21 cellular contexts compared by ENCODE assay signal in genomic region chr20:9179867-9180266, GRCh38.
"Had no signal": no experiment of that assay in that cellular context is flagged by ENCODE, and none has a peak within 500 bp of the region (broad histone marks: within the 10 kb centered on the region; RNA-seq: fewer than 3 reads in every experiment).

No MANE protein-coding gene starts in this region.

- H3K4me3 Mint-ChIP-seq: activated CD4-positive, alpha-beta T cell treated with anti-CD3 and anti-CD28 coated beads for 36 hours; activated naive CD8-positive, alpha-beta T cell; activated T-helper 1 cell treated with anti-CD3 and anti-CD28 coated beads, Interleukin-12 subunit alpha, Interleukin-12 subunit beta, Interleukin-2, Interleukin-4 antibody, amounts not matched to agents 30 ng/mL and 10 ng/mL and 1 ng/mL, durations not matched to agents 14 hours and 24 hours and 36 hours; brain; naive thymus-derived CD4-positive, alpha-beta T cell; neural progenitor cell; type B pancreatic cell had no signal

- H3K4me2 ChIP-seq: neural progenitor cell had no signal

- H3K27ac ChIP-seq: colonic mucosa, left lung, neural progenitor cell, psoas muscle, skin epidermis, stomach had no signal

- H3K9ac ChIP-seq: neural progenitor cell had no signal

- H3K4me3 ChIP-seq: colonic mucosa, left lung, mucosa of descending colon, neural progenitor cell, psoas muscle, skin epidermis, stomach had no signal

- H3K27me3 Mint-ChIP-seq: activated CD4-positive, alpha-beta T cell treated with anti-CD3 and anti-CD28 coated beads for 36 hours; activated naive CD8-positive, alpha-beta T cell; brain; type B pancreatic cell had no signal

- H3K27ac Mint-ChIP-seq: activated CD4-positive, alpha-beta T cell treated with anti-CD3 and anti-CD28 coated beads for 36 hours; activated naive CD8-positive, alpha-beta T cell; activated T-helper 1 cell treated with anti-CD3 and anti-CD28 coated beads, Interleukin-12 subunit alpha, Interleukin-12 subunit beta, Interleukin-2, Interleukin-4 antibody, amounts not matched to agents 30 ng/mL and 10 ng/mL and 1 ng/mL, durations not matched to agents 14 hours and 24 hours and 36 hours; brain; naive thymus-derived CD4-positive, alpha-beta T cell; neural progenitor cell; type B pancreatic cell had no signal

- H3K9me3 Mint-ChIP-seq: activated T-helper 1 cell treated with anti-CD3 and anti-CD28 coated beads, Interleukin-12 subunit alpha, Interleukin-12 subunit beta, Interleukin-2, Interleukin-4 antibody, amounts not matched to agents 30 ng/mL and 10 ng/mL and 1 ng/mL, durations not matched to agents 14 hours and 24 hours and 36 hours; brain; neural progenitor cell; type B pancreatic cell had no signal

- H3K36me3 Mint-ChIP-seq: activated naive CD8-positive, alpha-beta T cell; brain; naive thymus-derived CD4-positive, alpha-beta T cell; neural progenitor cell; type B pancreatic cell had no signal

- DNase-seq: activated CD4-positive, alpha-beta T cell treated with anti-CD3 and anti-CD28 coated beads for 36 hours; activated CD4-positive, alpha-beta T cell treated with anti-CD3 and anti-CD28 coated beads, Interleukin-2, amount 50 U/mL, for 48 hours; activated T-cell treated with anti-CD3 and anti-CD28 coated beads for 4 hours; amygdala; caudate nucleus; colonic mucosa; erythroblast; kidney; left lung; mucosa of descending colon; naive thymus-derived CD4-positive, alpha-beta T cell; psoas muscle; right cardiac atrium; stimulated activated CD4-positive, alpha-beta T cell treated with anti-CD3 and anti-CD28 coated beads, Interleukin-2, amount 100 ng/mL, for 48 hours; stomach had no signal

- ATAC-seq: activated CD4-positive, alpha-beta T cell treated with anti-CD3 and anti-CD28 coated beads for 36 hours; left lung; naive thymus-derived CD4-positive, alpha-beta T cell; psoas muscle had no signal

- H2AFZ ChIP-seq: neural progenitor cell had no signal

- H3K36me3 ChIP-seq: colonic mucosa, left lung, neural progenitor cell, stomach had no signal

- H3K4me1 ChIP-seq: colonic mucosa, left lung had no signal

- H3K9me3 ChIP-seq: colonic mucosa, left lung, mucosa of descending colon, psoas muscle, stomach had no signal

- H3K27me3 ChIP-seq: colonic mucosa, left lung, neural progenitor cell, stomach had no signal

- H3K4me1 Mint-ChIP-seq: activated CD4-positive, alpha-beta T cell treated with anti-CD3 and anti-CD28 coated beads for 36 hours; naive thymus-derived CD4-positive, alpha-beta T cell had no signal
